Comparison of ENCODE assay signal across 14 cellular contexts in genomic region chr7:116534790-116535189, GRCh38. TPM values are rescaled to one million over a fixed set of nuclear protein-coding genes. Genes with fewer than 3 reads are reported as not detected.
DNase-seq lines count a peak whose midpoint lies in the region; ATAC-seq and TF ChIP-seq lines count a peak whose summit lies in the region.
"Had no signal": no experiment of that assay in that cellular context is flagged by ENCODE, and none has a peak within 500 bp of the region (broad histone marks: within the 10 kb centered on the region; RNA-seq: fewer than 3 reads in every experiment).

No MANE protein-coding gene starts in this region.

- H3K9me3 ChIP-seq in A673 (ENCODE audit: low read depth, low read length, poor library complexity, severe bottlenecking) (no peaks in the 10 kb centered on the region), psoas muscle (no peaks in the 10 kb centered on the region), MM.1S (replicated peaks; ENCODE audit: insufficient read depth, low read length) (no peaks in the 10 kb centered on the region)

- H3K27me3 ChIP-seq in A673 (replicated peaks; ENCODE audit: insufficient read depth, low read depth, low read length, poor library complexity) (no peaks in the 10 kb centered on the region), psoas muscle (ENCODE audit: insufficient read depth in 3 of 3, low read length in 2 of 3) (no peaks in the 10 kb centered on the region), MM.1S (replicated peaks; ENCODE audit: insufficient read depth, low read length) (no peaks in the 10 kb centered on the region)

- ATAC-seq in psoas muscle, result peak in 2 of 4 donors; percentile 46 to 51
- ATAC-seq: effector memory CD8-positive, alpha-beta T cell; PC-3 had no signal

- 0 out of 2 replicates have a peak, but pooled peaks cover 1% of the 10 kb centered on the region for H3F3A ChIP-seq in MM.1S (ENCODE audit: insufficient read depth, low read length)

- intact Hi-C loops in A673 (cut with micrococcal nuclease; ENCODE audit: unreplicated experiment), result loop anchor here (5.0 kb wide), 1 partner anchor 268 kb away; no protein-coding TSS in a partner anchor
- intact Hi-C loops in psoas muscle (cut with DNase I), result no loop called here
- intact Hi-C loops in posterior cingulate gyrus (cut with DNase I), result no loop called here

- no peak overlapping the region for H2AFZ ChIP-seq in MM.1S (ENCODE audit: low read length)

- no TSS peak for BruUV-seq in A673 (replicated peaks; lab: Mats Ljungman, UMichigan)

- CTCF ChIA-PET in A673 (lab: Charles Lee), result no interaction called here
- CTCF ChIA-PET in RWPE1 (lab: Yijun Ruan, JAX), result interaction anchor here (1.0 kb wide), 1 partner anchor 9 kb away, joined by 3 read pairs; no protein-coding TSS in a partner anchor

- H3K36me3 ChIP-seq in A673 (ENCODE audit: insufficient read depth, low read length, poor library complexity, severe bottlenecking) (peaks cover 95% of the 10 kb centered on the region), psoas muscle (ENCODE audit: insufficient read depth in 1 of 2, low read depth in 1 of 2) (peaks cover 0 to 5% of the 10 kb centered on the region in 2 donors), MM.1S (replicated peaks; ENCODE audit: insufficient read depth, low read length) (0 out of 2 replicates have a peak, but pooled peaks cover 3% of the 10 kb centered on the region)

- DNase-seq in A673 (ENCODE audit: low spot score) (no peak), RWPE1 (ENCODE audit: low spot score) (no peak), fibroblast of the conjunctiva (ENCODE audit: low read depth) (peak; percentile 59), psoas muscle (peak in 1 of 2 donors; percentile 21), posterior cingulate gyrus (no peak), MM.1S (no peak), SW480 (ENCODE audit: low spot score) (no peak)
- no peak for DNase-seq in activated effector memory CD4-positive, alpha-beta T cell treated with Interleukin-2 at 50 U/mL for 16 hours
- DNase-seq: ACHN; activated naive CD4-positive, alpha-beta T cell treated with anti-CD3 and anti-CD28 coated beads for 36 hours; effector memory CD8-positive, alpha-beta T cell; NCI-H1417 treated with DMSO at 0.1 percent for 48 hours; PC-3 had no signal

- POLR2A ChIA-PET in A673 (lab: Charles Lee; ENCODE audit: low non-redundant PET) (no interaction called here), RWPE1 (lab: Yijun Ruan, JAX; ENCODE audit: low non-redundant PET) (no interaction called here)

- H3K9ac ChIP-seq in MM.1S (ENCODE audit: low read length), result no peak overlapping the region

- H3K27ac ChIP-seq in A673 (ENCODE audit: low read depth, low read length, poor library complexity, severe bottlenecking) (peak overlapping the region; percentile 64), RWPE1 (peak overlapping the region; percentile 55; the same call in 1 of the 2 replicates), psoas muscle (no peak overlapping the region), MM.1S (ENCODE audit: low read length) (no peak overlapping the region)

- no peaks in the 10 kb centered on the region for H4K20me1 ChIP-seq in MM.1S (ENCODE audit: insufficient read depth, low read length)

- peaks cover 75% of the 10 kb centered on the region for H3K4me1 ChIP-seq in A673 (ENCODE audit: insufficient read depth, low read length, poor library complexity, severe bottlenecking)
- no peaks in the 10 kb centered on the region for H3K4me1 ChIP-seq in psoas muscle
- H3K4me1 ChIP-seq in MM.1S (ENCODE audit: low read length), result peaks cover 13% of the 10 kb centered on the region

- H3K4me3 ChIP-seq in A673 (ENCODE audit: low read depth, low read length, poor library complexity, severe bottlenecking), result peak overlapping the region; percentile 23
- H3K4me3 ChIP-seq in psoas muscle, result peak overlapping the region; percentile 20
- H3K4me3 ChIP-seq in MM.1S (ENCODE audit: low read length), result no peak overlapping the region

- TF ChIP-seq CTCF in A673 (conservative IDR thresholded peaks at IDR 0.05; ENCODE audit: low read depth, low read length) (no peak), RWPE1 (conservative IDR thresholded peaks at IDR 0.05; ENCODE audit: low read depth) (no peak), psoas muscle (IDR thresholded peaks at IDR 0.05) (no peak), MM.1S (IDR thresholded peaks at IDR 0.05; ENCODE audit: low read length) (no peak)

- no peak overlapping the region for H3K4me2 ChIP-seq in MM.1S (ENCODE audit: low read depth, low read length)

- H3K9me2 ChIP-seq in MM.1S (replicated peaks; ENCODE audit: insufficient read depth, low read length), result no peaks in the 10 kb centered on the region

- H3K79me2 ChIP-seq in MM.1S (ENCODE audit: low read length), result peaks cover 58% of the 10 kb centered on the region

- 62 to 69% (median 68%) methylated on average over 2 of the region's 2 CpGs for WGBS in psoas muscle, 3 donors

RNA-seq across cellular contexts. Expression of gene CAV1, which starts 10.0 kb away (rescaled TPM):
- total RNA-seq in A673 (2021), result 1,757 and 2,074 TPM in 2 replicates
- 100 to 1,000 TPM in 1 of 4 donors, 10 to 100 TPM in 3; 59.0 to 120 (median 66.7) TPM for total RNA-seq in psoas muscle
- 10 to 100 TPM; 57.6 to 70.1 (median 69.0) TPM for polyA plus RNA-seq in psoas muscle

RNA-seq across cellular contexts. Expression of gene CAV2, which starts 35.3 kb away (rescaled TPM):
- total RNA-seq in A673 (2021) (265 and 286 TPM in 2 replicates), psoas muscle (10 to 100 TPM; 12.8 to 20.1 (median 19.2) TPM)
- polyA plus RNA-seq in psoas muscle, result 10 to 100 TPM; 10.9 to 15.7 (median 11.7) TPM
- total RNA-seq: activated naive CD4-positive, alpha-beta T cell treated with anti-CD3 and anti-CD28 coated beads for 36 hours had no signal
- polyA plus RNA-seq: IgD-negative memory B cell had no signal

Comparison
In these comparisons a context has a peak if more than half of its experiments do, and no peak if none do; other contexts are left out.
1. H3K27ac ChIP-seq: peak in A673 (single experiment) and RWPE1 (single experiment); none in psoas muscle (single experiment) and MM.1S (single experiment).
2. RNA of gene CAV1, which starts 10.0 kb away (total RNA-seq): 1,757 to 2,074 TPM in A673; 59.0 to 120 TPM in psoas muscle; every median in the first group is over 10 times any median in the second.
3. RNA of gene CAV2, which starts 35.3 kb away (total RNA-seq): 265 to 286 TPM in A673; 12.8 to 20.1 TPM in psoas muscle; every median in the first group is over 10 times any median in the second.